Comparison of ENCODE assay signal across 8 cellular contexts in the genomic region with DNA sequence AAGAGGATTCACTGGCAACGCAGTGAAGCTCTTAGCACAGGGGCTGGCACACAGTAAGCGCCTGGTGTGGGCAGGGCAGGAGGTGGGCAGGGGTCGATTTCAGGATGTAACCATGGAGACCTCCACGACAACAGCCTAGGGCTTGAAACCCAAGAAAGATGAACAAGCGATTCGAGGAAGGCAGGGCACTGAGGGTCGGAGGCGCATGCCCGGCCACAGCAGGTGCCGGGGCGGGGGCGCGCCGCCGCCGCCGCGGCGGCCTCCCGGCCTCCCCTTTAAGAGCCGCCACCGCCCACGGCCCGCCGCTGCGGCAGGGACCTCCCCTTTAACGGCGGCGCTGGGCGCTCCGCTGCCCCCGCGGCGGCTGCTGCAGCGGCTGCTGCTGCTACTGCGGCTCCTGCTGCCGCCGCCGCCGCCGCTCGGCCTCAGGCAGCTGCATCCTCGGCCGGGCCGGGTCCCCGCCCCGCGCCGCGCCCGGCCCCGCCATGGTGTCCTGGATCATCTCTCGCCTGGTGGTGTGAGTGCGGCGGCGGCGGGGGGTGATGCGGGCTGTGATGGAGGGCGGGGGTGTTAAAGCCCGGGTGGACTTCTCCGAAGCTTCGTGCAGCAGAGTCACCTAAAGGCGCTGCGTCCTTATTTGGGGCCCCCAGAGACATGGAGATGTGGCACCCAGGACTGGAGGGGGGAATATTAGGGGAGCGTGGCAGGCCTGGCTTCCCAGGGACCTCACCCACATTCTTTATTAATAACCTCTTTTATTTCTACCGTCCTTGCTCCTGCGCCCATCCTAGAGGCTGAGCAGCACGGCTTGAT. TPM values are rescaled to one million over a fixed set of nuclear protein-coding genes. Genes with fewer than 3 reads are reported as not detected.
A peak's percentile ranks its signal among the peaks of the same experiment; 100 is the strongest.
DNase-seq lines count a peak whose midpoint lies in the region; ATAC-seq and TF ChIP-seq lines count a peak whose summit lies in the region.

A gene with protein sequence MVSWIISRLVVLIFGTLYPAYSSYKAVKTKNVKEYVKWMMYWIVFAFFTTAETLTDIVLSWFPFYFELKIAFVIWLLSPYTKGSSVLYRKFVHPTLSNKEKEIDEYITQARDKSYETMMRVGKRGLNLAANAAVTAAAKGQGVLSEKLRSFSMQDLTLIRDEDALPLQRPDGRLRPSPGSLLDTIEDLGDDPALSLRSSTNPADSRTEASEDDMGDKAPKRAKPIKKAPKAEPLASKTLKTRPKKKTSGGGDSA (plus strand): TSS at position 334 of the 813 bp plus-strand sequence. CDS start 152 bp downstream, at position 486.

- H3K4me3 ChIP-seq in A673 (ENCODE audit: low read depth, low read length, poor library complexity, severe bottlenecking) (peak within 1 kb of the TSS; percentile 78), aorta (ENCODE audit: low read length in 2 of 2) (peak within 1 kb of the TSS; percentile 5 to 56)

- intact Hi-C loops in A673 (cut with micrococcal nuclease; ENCODE audit: unreplicated experiment) (no loop called here), Right ventricle myocardium inferior (cut with DNase I) (loop anchor here (10.0 kb wide), 1 partner anchor 896 kb away; no protein-coding TSS in a partner anchor), posterior cingulate gyrus (cut with DNase I) (no loop called here), aorta (cut with DNase I) (no loop called here)

- H3K9me3 ChIP-seq in A673 (ENCODE audit: low read depth, low read length, poor library complexity, severe bottlenecking) (no peaks in the 10 kb centered on the region), aorta (ENCODE audit: control insufficient read depth, low read length) (no peaks in the 10 kb centered on the region)

- 0 to 1% methylated on average over 62 to 68 of the region's 68 CpGs for WGBS in aorta, 2 donors

- no TSS peak for BruUV-seq in A673 (replicated peaks; lab: Mats Ljungman, UMichigan)

- no peaks in the 10 kb centered on the region for H3K9me3 Mint-ChIP-seq in activated naive CD4-positive, alpha-beta T cell treated with anti-CD3 and anti-CD28 coated beads, Interleukin-2, amount 50 U/mL, for 24 hours

- H3K36me3 ChIP-seq in A673 (ENCODE audit: insufficient read depth, low read length, poor library complexity, severe bottlenecking) (peaks cover 20% of the 10 kb centered on the region), aorta (ENCODE audit: control insufficient read depth in 1 of 2, insufficient read depth in 2 of 2, low read length in 1 of 2) (peaks cover 4 to 7% of the 10 kb centered on the region in 2 donors)

- no peaks in the 10 kb centered on the region for H3K27me3 Mint-ChIP-seq in activated naive CD4-positive, alpha-beta T cell treated with anti-CD3 and anti-CD28 coated beads, Interleukin-2, amount 50 U/mL, for 24 hours

- DNase-seq in A673 (ENCODE audit: low spot score) (peak; percentile 79), RWPE1 (ENCODE audit: low spot score) (peak; percentile 56), Right ventricle myocardium inferior (ENCODE audit: missing footprints) (peak; percentile 73), posterior cingulate gyrus (peak in 9 of 10 donors; percentile 46 to 95 (median 64)), aorta (peak in 1 of 2 donors; percentile 71)

- H3K36me3 Mint-ChIP-seq in activated naive CD4-positive, alpha-beta T cell treated with anti-CD3 and anti-CD28 coated beads, Interleukin-2, amount 50 U/mL, for 24 hours = peaks cover 8% of the 10 kb centered on the region

- peaks cover 23% of the 10 kb centered on the region for H3K4me1 Mint-ChIP-seq in activated naive CD4-positive, alpha-beta T cell treated with anti-CD3 and anti-CD28 coated beads, Interleukin-2, amount 50 U/mL, for 24 hours

- CTCF ChIA-PET in A673 (lab: Charles Lee) (interaction anchor here (0.6 to 0.9 kb wide), 2 partner anchors 10 to 301 kb away, joined by 3 read pairs; no protein-coding TSS in a partner anchor), RWPE1 (lab: Yijun Ruan, JAX) (interaction anchor here (0.6 to 2.4 kb wide), 6 partner anchors 10 to 232 kb away, joined by 3 to 11 read pairs (median 3); a partner anchor contains a TSS)

- H3K27me3 ChIP-seq in A673 (replicated peaks; ENCODE audit: insufficient read depth, low read depth, low read length, poor library complexity) (no peaks in the 10 kb centered on the region), aorta (ENCODE audit: control insufficient read depth in 1 of 2, insufficient read depth in 2 of 2, low read length in 1 of 2) (no peaks in the 10 kb centered on the region)

- no peak for TF ChIP-seq CTCF in A673 (conservative IDR thresholded peaks at IDR 0.05; ENCODE audit: low read depth, low read length)
- TF ChIP-seq CTCF in RWPE1 (conservative IDR thresholded peaks at IDR 0.05; ENCODE audit: low read depth) = no peak

- H3K4me3 Mint-ChIP-seq in activated naive CD4-positive, alpha-beta T cell treated with anti-CD3 and anti-CD28 coated beads, Interleukin-2, amount 50 U/mL, for 24 hours = peak within 1 kb of the TSS; percentile 85

- ATAC-seq in GM19025 (IDR thresholded peaks at IDR 0.05; ENCODE audit: low read depth, unreplicated experiment) = peak; percentile 78
- peak; percentile 54 for ATAC-seq in HG03558 (IDR thresholded peaks at IDR 0.05; ENCODE audit: extremely low read depth, unreplicated experiment)
- ATAC-seq in Right ventricle myocardium inferior = peak; percentile 53
- ATAC-seq in aorta (ENCODE audit: low FRiP score) = peak; percentile 46

- H3K4me1 ChIP-seq in A673 (ENCODE audit: insufficient read depth, low read length, poor library complexity, severe bottlenecking) (no peaks in the 10 kb centered on the region), aorta (ENCODE audit: control insufficient read depth in 1 of 2, insufficient read depth in 2 of 2, low read length in 2 of 2) (no peaks in the 10 kb centered on the region)

- POLR2A ChIA-PET in A673 (lab: Charles Lee; ENCODE audit: low non-redundant PET) = no interaction called here
- POLR2A ChIA-PET in RWPE1 (lab: Yijun Ruan, JAX; ENCODE audit: low non-redundant PET) = no interaction called here

- H3K27ac ChIP-seq in A673 (ENCODE audit: low read depth, low read length, poor library complexity, severe bottlenecking) (peak within 1 kb of the TSS; percentile 30), RWPE1 (peak within 1 kb of the TSS; percentile 38), aorta (ENCODE audit: low read depth in 1 of 2, low read length in 2 of 2) (no peak within 1 kb of the TSS)

- peak within 1 kb of the TSS; percentile 55 for H3K27ac Mint-ChIP-seq in activated naive CD4-positive, alpha-beta T cell treated with anti-CD3 and anti-CD28 coated beads, Interleukin-2, amount 50 U/mL, for 24 hours

RNA-seq across cellular contexts. Expression of the gene that starts here (rescaled TPM):
- total RNA-seq in A673 (2021) = 8.4 and 14.6 TPM in 2 replicates
- 5.2 TPM for total RNA-seq in Right ventricle myocardium inferior
- total RNA-seq in aorta = 10 to 100 TPM in 1 of 2 donors, 1 to 10 TPM in 1; 6.6 to 19.2 TPM
- polyA plus RNA-seq in aorta = 10 to 100 TPM in 1 of 2 donors, 1 to 10 TPM in 1; 6.4 to 21.9 TPM

Comparison
In these comparisons a context has a peak if more than half of its experiments do, and no peak if none do; other contexts are left out.
1. H3K27ac ChIP-seq: peak in A673 (single experiment) and RWPE1 (single experiment); none in aorta (0 of 2).
2. Peak in every context shown above with its lines, with median percentiles within 50 percentile points of each other: ATAC-seq.